In the genomic region with DNA sequence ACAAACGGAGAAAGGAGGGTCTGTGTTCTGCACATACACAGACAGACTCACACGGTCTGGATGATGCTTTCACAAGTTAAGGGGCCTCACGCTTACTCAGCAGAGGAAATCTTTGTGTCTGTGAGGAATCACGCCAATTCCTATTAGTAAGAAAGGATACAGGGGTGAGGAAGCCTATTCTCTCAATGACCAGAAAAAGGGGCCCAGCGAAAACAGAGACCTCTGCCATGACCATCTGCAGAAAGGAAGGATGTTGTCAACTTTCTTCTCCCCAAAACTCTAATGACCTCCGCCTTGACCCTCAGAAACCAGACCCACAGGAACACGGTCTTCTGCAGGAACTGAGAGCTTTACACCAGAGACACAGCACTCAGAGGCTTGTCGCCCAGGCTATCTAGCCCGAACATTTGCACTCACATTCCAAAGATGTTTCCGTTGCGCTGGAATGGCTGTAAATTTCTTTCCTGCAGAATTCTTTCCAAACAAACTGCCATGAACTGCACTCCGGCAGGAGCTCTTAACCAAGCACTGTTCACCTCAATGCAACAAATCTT, we compare ENCODE assay signal across 9 cellular contexts.
DNase-seq lines count a peak whose midpoint lies in the region; TF ChIP-seq lines count a peak whose summit lies in the region.
"Had no signal": no experiment of that assay in that cellular context is flagged by ENCODE, and none has a peak within 500 bp of the region (broad histone marks: within the 10 kb centered on the region; RNA-seq: fewer than 3 reads in every experiment).

No MANE protein-coding gene starts in this region.

- H3K36me3 Mint-ChIP-seq in chondrocyte (ENCODE audit: low read depth), result no peaks in the 10 kb centered on the region

- peaks cover 20% of the 10 kb centered on the region for H3K4me1 ChIP-seq in BE2C

- H3K4me3 Mint-ChIP-seq in chondrocyte (ENCODE audit: unreplicated experiment), result peak overlapping the region; percentile 68

- H3K27me3 ChIP-seq in BE2C, result no peaks in the 10 kb centered on the region

- intact Hi-C loops in lower leg skin (cut with DNase I; ENCODE audit: low total_unique reads), result no loop called here

- whole genome bisulfite sequencing in lower leg skin, 2 donors, result 44 to 52% methylated on average over 12 of the region's 12 CpGs

- peak overlapping the region in 4 of 7 experiments; percentile 2 to 22 (median 12) for H3K4me3 ChIP-seq in skin epidermis
- H3K4me3 ChIP-seq in lower leg skin (ENCODE audit: low read depth, poor library complexity, severe bottlenecking), result no peak overlapping the region
- no peak overlapping the region for H3K4me3 ChIP-seq in BE2C (ENCODE audit: low read depth, low read length)

- peak overlapping the region in 19 of 21 experiments; percentile 2 to 82 (median 63) for H3K27ac ChIP-seq in skin epidermis

- no peak for TF ChIP-seq POLR2A in lower leg skin (IDR thresholded peaks at IDR 0.05)

- peaks cover 72% of the 10 kb centered on the region for H3K4me1 Mint-ChIP-seq in chondrocyte (ENCODE audit: low read depth)

- peak; percentile 66 for DNase-seq in H4 (ENCODE audit: low spot score)
- no peak for DNase-seq in chondrocyte (ENCODE audit: low spot score)
- DNase-seq in kidney glomerular epithelial cell (lab: John Stamatoyannopoulos, UW), result peak; percentile 49
- no peak for DNase-seq in Ammon's horn (ENCODE audit: low spot score)
- no peak for DNase-seq in SW 1271 (lab: John Stamatoyannopoulos, UW)
- DNase-seq in lower leg skin (ENCODE audit: low spot score in 2 of 2), result no peak
- DNase-seq in BE2C, result no peak
- DNase-seq: NCI-H524 treated with DMSO at 0.1 percent for 48 hours had no signal

- no peaks in the 10 kb centered on the region; the same call in 1 of the 2 replicates for H3K36me3 ChIP-seq in BE2C

- no peaks in the 10 kb centered on the region for H3K9me3 ChIP-seq in BE2C

- no peaks in the 10 kb centered on the region for H3K9me3 Mint-ChIP-seq in chondrocyte (ENCODE audit: low read depth)

- no peaks in the 10 kb centered on the region for H3K27me3 Mint-ChIP-seq in chondrocyte (ENCODE audit: low read depth)

- H3K27ac Mint-ChIP-seq in chondrocyte (ENCODE audit: unreplicated experiment), result peak overlapping the region; percentile 95

- TF ChIP-seq CTCF in chondrocyte (IDR thresholded peaks at IDR 0.05), result no peak
- TF ChIP-seq CTCF in lower leg skin (IDR thresholded peaks at IDR 0.05), result no peak
- TF ChIP-seq CTCF in BE2C (IDR thresholded peaks at IDR 0.05; ENCODE audit: low read depth, low read length), result no peak

Comparison
In these comparisons a context has a peak if more than half of its experiments do, and no peak if none do; other contexts are left out.
1. DNase-seq: peak in H4 (single experiment) and kidney glomerular epithelial cell (single experiment); none in chondrocyte (single experiment), Ammon's horn (single experiment), SW 1271 (0 of 2), lower leg skin (0 of 2) and BE2C (single experiment).
2. H3K4me3 ChIP-seq: peak in skin epidermis (4 of 7); none in lower leg skin (single experiment) and BE2C (single experiment).